ENCODE assay signal across 25 cellular contexts in the genomic region with DNA sequence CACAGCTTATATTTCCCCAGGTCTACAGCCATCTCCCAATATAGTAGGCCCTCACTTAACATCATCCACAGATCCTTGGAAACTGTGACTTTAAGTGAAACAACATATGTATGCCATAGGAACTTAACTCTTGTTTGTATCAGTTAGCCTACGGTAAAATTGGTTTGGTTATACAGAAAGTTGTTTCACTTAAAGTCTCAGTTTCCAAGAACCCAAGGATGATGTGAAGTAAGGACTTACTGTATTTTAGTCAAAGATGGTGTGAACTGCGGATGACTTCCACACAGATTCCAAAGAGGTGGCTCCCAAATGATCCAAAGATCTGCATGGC. TPM values are rescaled to one million over a fixed set of nuclear protein-coding genes. Genes with fewer than 3 reads are reported as not detected.
DNase-seq lines count a peak whose midpoint lies in the region; ATAC-seq and TF ChIP-seq lines count a peak whose summit lies in the region.
"Had no signal": no experiment of that assay in that cellular context is flagged by ENCODE, and none has a peak within 500 bp of the region (broad histone marks: within the 10 kb centered on the region; RNA-seq: fewer than 3 reads in every experiment).

No MANE protein-coding gene starts in this region.

- H3K27me3 Mint-ChIP-seq in H9 (ENCODE audit: low read depth) (no peaks in the 10 kb centered on the region), brain (no peaks in the 10 kb centered on the region)
- H3K27me3 Mint-ChIP-seq in stimulated activated naive B cell treated with anti-CD40 and anti-IgM and Interleukin-4, amounts not matched to agents 10 μg/mL and 1 μg/mL and 100 μg/mL, for 72 hours = no peaks in the 10 kb centered on the region
- H3K27me3 Mint-ChIP-seq: activated naive CD8-positive, alpha-beta T cell treated with anti-CD3 and anti-CD28 coated beads, Interleukin-2, amount 50 U/mL, for 24 hours had no signal

- no peaks in the 10 kb centered on the region for H3K9me3 ChIP-seq in DND-41 (ENCODE audit: insufficient read depth, low read length, severe bottlenecking)
- H3K9me3 ChIP-seq in H9 (ENCODE audit: control insufficient read depth, low read depth, low read length) = no peaks in the 10 kb centered on the region
- H3K9me3 ChIP-seq: SK-N-SH, upper lobe of right lung had no signal

- H3K4me2 ChIP-seq in DND-41 (ENCODE audit: insufficient read depth, low read length) = no peak overlapping the region
- H3K4me2 ChIP-seq in H9 (ENCODE audit: insufficient read depth, insufficient read length, low read length) = no peak overlapping the region
- H3K4me2 ChIP-seq: SK-N-SH, smooth muscle cell had no signal

- no peak overlapping the region for H3K4me3 ChIP-seq in DND-41 (ENCODE audit: low read depth in 1 of 2, low read length in 2 of 2)
- H3K4me3 ChIP-seq: smooth muscle cell, upper lobe of right lung had no signal

- no peak overlapping the region for H2AK5ac ChIP-seq in H9 (ENCODE audit: insufficient read length, low read length)

- no peak overlapping the region for H4K91ac ChIP-seq in H9 (ENCODE audit: insufficient read length, low read depth, low read length)

- no peaks in the 10 kb centered on the region for H3K23me2 ChIP-seq in H9 (ENCODE audit: insufficient read length, low read depth, low read length, poor library complexity, severe bottlenecking)

- no peak overlapping the region for H2BK15ac ChIP-seq in H9 (ENCODE audit: low read depth, low read length)

- TF ChIP-seq CTCF in DND-41 (IDR thresholded peaks at IDR 0.05; ENCODE audit: borderline replicate concordance, extremely low read depth, low read length, poor library complexity, severe bottlenecking) = no peak
- no peak for TF ChIP-seq CTCF in H9 (conservative IDR thresholded peaks at IDR 0.05)
- TF ChIP-seq CTCF in brain (conservative IDR thresholded peaks at IDR 0.05) = peak in 1 of 2 experiments; percentile 25

- no peaks in the 10 kb centered on the region for H3K4me1 ChIP-seq in DND-41 (ENCODE audit: insufficient read depth, low read length)
- no peaks in the 10 kb centered on the region for H3K4me1 ChIP-seq in H9 (ENCODE audit: insufficient read depth, low read length)
- H3K4me1 ChIP-seq: upper lobe of right lung had no signal

- H3K27ac ChIP-seq in DND-41 (ENCODE audit: low read length) (no peak overlapping the region), H9 (ENCODE audit: insufficient read length, low read depth, low read length) (no peak overlapping the region)
- H3K27ac ChIP-seq: parathyroid adenoma, upper lobe of right lung had no signal

- no peak overlapping the region for H3K14ac ChIP-seq in H9 (ENCODE audit: insufficient read depth, low read length)

- H2BK120ac ChIP-seq in H9 (ENCODE audit: low read depth, low read length, poor library complexity, severe bottlenecking) = no peak overlapping the region

- no CpG with 5 or more reads among the region's 2 CpGs for WGBS in H9 (ENCODE audit: extremely low coverage, insufficient read length, low lambda C conversion rate)

- H2AFZ ChIP-seq in DND-41 (ENCODE audit: low read depth, low read length) = no peak overlapping the region
- no peak overlapping the region for H2AFZ ChIP-seq in H9 (ENCODE audit: low read length)
- H2AFZ ChIP-seq: parathyroid adenoma had no signal

- H3K27ac Mint-ChIP-seq in H9 (peak overlapping the region in 2 of 3 experiments; percentile 49 to 70; a peak in 3 of 7 replicates), brain (peak overlapping the region; percentile 31 to 92 (median 76))
- H3K27ac Mint-ChIP-seq in stimulated activated naive B cell treated with anti-CD40 and anti-IgM and Interleukin-4, amounts not matched to agents 10 μg/mL and 1 μg/mL and 100 μg/mL, for 72 hours = peak overlapping the region; percentile 37
- H3K27ac Mint-ChIP-seq: activated naive CD8-positive, alpha-beta T cell treated with anti-CD3 and anti-CD28 coated beads, Interleukin-2, amount 50 U/mL, for 24 hours; T-helper 1 cell treated with Interleukin-12 subunit alpha and Interleukin-12 subunit beta and Interleukin-4 antibody, amounts not matched to agents 30 μg/mL and 1 μg/mL, for 36 hours had no signal

- H3K4me1 Mint-ChIP-seq in H9 = peaks cover 12 to 14% of the 10 kb centered on the region in 2 experiments
- H3K4me1 Mint-ChIP-seq in brain = peaks cover 17% of the 10 kb centered on the region
- peaks cover 9 to 11% of the 10 kb centered on the region in 2 donors for H3K4me1 Mint-ChIP-seq in stimulated activated naive B cell treated with anti-CD40 and anti-IgM and Interleukin-4, amounts not matched to agents 10 μg/mL and 1 μg/mL and 100 μg/mL, for 72 hours
- H3K4me1 Mint-ChIP-seq: nephron had no signal

- no peak overlapping the region for H2BK20ac ChIP-seq in H9 (ENCODE audit: low read depth, low read length, poor library complexity, severe bottlenecking)

- H2BK5ac ChIP-seq in H9 (ENCODE audit: insufficient read length, low read length) = no peak overlapping the region

- DNase-seq in DND-41 = no peak
- no peak for DNase-seq in H9
- no peak for DNase-seq in stimulated activated naive B cell treated with anti-CD40 and anti-IgM and Interleukin-4, amounts not matched to agents 10 μg/mL and 1 μg/mL and 100 μg/mL, for 72 hours
- no peak for DNase-seq in stimulated activated naive CD8-positive, alpha-beta T cell treated with anti-CD3 and anti-CD28 coated beads, Interleukin-15, Interleukin-2, amounts not matched to agents 100 U/mL and 50 U/mL, for 24 hours
- DNase-seq in T-helper 2 cell = no peak
- DNase-seq: central memory CD4-positive, alpha-beta T cell had no signal

- H3K36me3 ChIP-seq in DND-41 (ENCODE audit: insufficient read depth, low read length) = peaks cover 83% of the 10 kb centered on the region

- no peak overlapping the region for H3K23ac ChIP-seq in H9 (ENCODE audit: insufficient read length, low read depth, low read length)

- no peaks in the 10 kb centered on the region for H3K79me1 ChIP-seq in H9 (ENCODE audit: insufficient read depth, low read depth, low read length, poor library complexity, severe bottlenecking)

- H3K18ac ChIP-seq in H9 (ENCODE audit: insufficient read length, low read depth, low read length) = no peak overlapping the region

- H3K79me2 ChIP-seq in DND-41 (ENCODE audit: insufficient read depth, low read length) = no peaks in the 10 kb centered on the region
- 0 out of 2 replicates have a peak, but pooled peaks cover 3% of the 10 kb centered on the region for H3K79me2 ChIP-seq in H9 (ENCODE audit: insufficient read depth, low read length)
- H3K79me2 ChIP-seq: parathyroid adenoma had no signal

- peaks cover 58 to 86% (median 74%) of the 10 kb centered on the region in 3 experiments for H3K36me3 Mint-ChIP-seq in H9 (ENCODE audit: insufficient read depth in 1 of 3, low read depth in 3 of 3)
- H3K36me3 Mint-ChIP-seq in brain = peaks cover 96% of the 10 kb centered on the region
- peaks cover 27 to 50% of the 10 kb centered on the region in 2 donors for H3K36me3 Mint-ChIP-seq in stimulated activated naive B cell treated with anti-CD40 and anti-IgM and Interleukin-4, amounts not matched to agents 10 μg/mL and 1 μg/mL and 100 μg/mL, for 72 hours

- no peak overlapping the region for H3T11ph ChIP-seq in H9 (ENCODE audit: low read length)

- H3K4ac ChIP-seq in H9 (ENCODE audit: low read depth, low read length) = no peak overlapping the region

- no peak overlapping the region for H3K56ac ChIP-seq in H9 (ENCODE audit: insufficient read length, low read depth, low read length)

- H3K9me3 Mint-ChIP-seq in H9 (peaks cover 0 to 4% of the 10 kb centered on the region in 2 experiments; a peak in 2 of 5 replicates), brain (peaks cover 0 to 2% (median 0%) of the 10 kb centered on the region in 5 experiments)
- no peaks in the 10 kb centered on the region for H3K9me3 Mint-ChIP-seq in stimulated activated naive B cell treated with anti-CD40 and anti-IgM and Interleukin-4, amounts not matched to agents 10 μg/mL and 1 μg/mL and 100 μg/mL, for 72 hours
- H3K9me3 Mint-ChIP-seq: activated naive CD8-positive, alpha-beta T cell treated with anti-CD3 and anti-CD28 coated beads, Interleukin-2, amount 50 U/mL, for 24 hours; activated T-cell treated with anti-CD3 and anti-CD28 coated beads, Interleukin-2, amount 50 U/mL, for 4 hours; nephron; T-helper 1 cell treated with Interleukin-12 subunit alpha and Interleukin-12 subunit beta and Interleukin-4 antibody, amounts not matched to agents 30 μg/mL and 1 μg/mL, for 36 hours had no signal

- no peak overlapping the region for H4K5ac ChIP-seq in H9 (ENCODE audit: insufficient read length, low read depth, low read length)

- H3K27me3 ChIP-seq in DND-41 (ENCODE audit: insufficient read depth, low read length, poor library complexity) (no peaks in the 10 kb centered on the region), H9 (ENCODE audit: insufficient read depth, low read length) (no peaks in the 10 kb centered on the region)
- H3K27me3 ChIP-seq: upper lobe of right lung had no signal

- H2BK12ac ChIP-seq in H9 (ENCODE audit: insufficient read length, low read depth, low read length) = no peak overlapping the region

- H4K20me1 ChIP-seq in DND-41 (ENCODE audit: insufficient read depth, low read length) (no peaks in the 10 kb centered on the region), H9 (ENCODE audit: control insufficient read depth, insufficient read depth, insufficient read length) (no peaks in the 10 kb centered on the region)

- H3K4me3 Mint-ChIP-seq in H9 = no peak overlapping the region
- no peak overlapping the region for H3K4me3 Mint-ChIP-seq in brain
- no peak overlapping the region for H3K4me3 Mint-ChIP-seq in stimulated activated naive B cell treated with anti-CD40 and anti-IgM and Interleukin-4, amounts not matched to agents 10 μg/mL and 1 μg/mL and 100 μg/mL, for 72 hours
- H3K4me3 Mint-ChIP-seq: activated naive CD8-positive, alpha-beta T cell treated with anti-CD3 and anti-CD28 coated beads, Interleukin-2, amount 50 U/mL, for 24 hours; activated T-cell treated with anti-CD3 and anti-CD28 coated beads, Interleukin-2, amount 50 U/mL, for 4 hours; nephron; T-helper 1 cell treated with Interleukin-12 subunit alpha and Interleukin-12 subunit beta and Interleukin-4 antibody, amounts not matched to agents 30 μg/mL and 1 μg/mL, for 36 hours had no signal

- no peak overlapping the region for H4K8ac ChIP-seq in H9 (replicated peaks; ENCODE audit: insufficient read length, low read depth, low read length)

- H3K9ac ChIP-seq in DND-41 (ENCODE audit: low read depth, low read length) = no peak overlapping the region
- H3K9ac ChIP-seq in H9 (ENCODE audit: extremely low read depth, insufficient read length, low read length) = no peak overlapping the region
- H3K9ac ChIP-seq: parathyroid adenoma, SK-N-SH had no signal

- ATAC-seq in DND-41 (ENCODE audit: insufficient read depth, low read depth) (0 out of 3 replicates have a peak, but pooled peaks have one; percentile 11), HG02588 (IDR thresholded peaks at IDR 0.05; ENCODE audit: unreplicated experiment) (no peak)
- no peak for ATAC-seq in stimulated activated naive B cell treated with anti-CD40 and anti-IgM and Interleukin-4, amounts not matched to agents 10 μg/mL and 1 μg/mL and 100 μg/mL, for 72 hours (replicated peaks)
- ATAC-seq in stimulated activated naive CD8-positive, alpha-beta T cell treated with anti-CD3 and anti-CD28 coated beads, Interleukin-15, Interleukin-2, amounts not matched to agents 100 U/mL and 50 U/mL, for 24 hours = no peak

RNA-seq across cellular contexts. Expression of gene MRLN, which starts 56.4 kb away (rescaled TPM):
- total RNA-seq in H9 (2021) = not detected in 2 replicates
- polyA plus RNA-seq in brain (ENCODE audit: insufficient read depth, low read depth, low replicate concordance) = not detected
- total RNA-seq: activated CD8-positive, alpha-beta memory T cell treated with anti-CD3 and anti-CD28 coated beads for 36 hours; dermis microvascular lymphatic vessel endothelial cell; endothelial cell of umbilical vein; glomerular endothelial cell; H1; liver; M059J; mononuclear cell; smooth muscle cell; subcutaneous adipose tissue; upper lobe of right lung had no signal
- polyA plus RNA-seq: endothelial cell of umbilical vein, liver, SK-N-SH, smooth muscle cell had no signal
